ENCODE assay signal across 1 cellular context in genomic region chr16:2692251-2692947, GRCh38.
TF ChIP-seq lines count a peak whose summit lies in the region.

No MANE protein-coding gene starts in this region.

TF ChIP-seq in IMR-90, 13 proteins besides CTCF, POLR2A, EP300 and RAD21 (continued from another document):
- no peak for TF ChIP-seq USF2 (IDR thresholded peaks at IDR 0.05; ENCODE audit: low read depth, low read length)
